In the genomic region with DNA sequence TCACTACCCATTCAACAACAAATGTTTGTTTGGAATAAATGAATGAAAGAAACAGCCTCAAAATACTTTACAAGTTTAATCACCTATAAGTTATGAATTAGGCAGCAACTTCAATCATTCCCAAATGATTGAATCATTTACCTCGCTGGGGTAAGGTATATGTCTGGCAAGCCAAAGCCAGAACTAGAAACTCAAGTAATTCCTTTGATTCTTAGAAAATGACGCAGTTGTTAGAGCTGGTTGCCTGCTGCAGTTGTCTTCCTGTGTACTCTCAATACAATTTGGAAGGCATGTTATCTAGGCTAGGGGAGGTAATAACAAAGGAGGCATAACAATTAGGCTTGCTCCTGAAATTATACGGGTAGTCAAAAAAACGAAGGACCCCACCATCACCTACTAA, we compare ENCODE assay signal across 28 cellular contexts.
"Had no signal": no experiment of that assay in that cellular context is flagged by ENCODE, and none has a peak within 500 bp of the region (broad histone marks: within the 10 kb centered on the region; RNA-seq: fewer than 3 reads in every experiment).

No MANE protein-coding gene starts in this region.

- H3K4me3 ChIP-seq: adrenal gland, body of pancreas, cardiac muscle cell, colonic mucosa, esophagus muscularis mucosa, gastroesophageal sphincter, heart right ventricle had no signal

- H3K4me1 ChIP-seq: adrenal gland, body of pancreas, colonic mucosa, esophagus muscularis mucosa, gastroesophageal sphincter had no signal

- H3K27me3 ChIP-seq: adrenal gland, body of pancreas, cardiac muscle cell, colonic mucosa, esophagus muscularis mucosa, gastroesophageal sphincter, heart right ventricle had no signal

- H3K27ac Mint-ChIP-seq: activated CD4-positive, alpha-beta memory T cell treated with anti-CD3 and anti-CD28 coated beads, Interleukin-2, amount 10 ng/mL, durations not matched to agents 7 days and 5 days; activated CD4-positive, alpha-beta T cell treated with anti-CD3 and anti-CD28 coated beads for 36 hours; activated CD4-positive, alpha-beta T cell treated with anti-CD3 and anti-CD28 coated beads, Interleukin-2, amount 10 ng/mL, durations not matched to agents 24 days and 14 days; activated naive CD4-positive, alpha-beta T cell treated with anti-CD3 and anti-CD28 coated beads for 36 hours; activated naive CD4-positive, alpha-beta T cell treated with anti-CD3 and anti-CD28 coated beads, Interleukin-2, amount 50 U/mL, for 24 hours; activated naive CD8-positive, alpha-beta T cell treated with anti-CD3 and anti-CD28 coated beads for 36 hours; activated T-helper 2 cell treated with anti-CD3 and anti-CD28 coated beads, Interferon-gamma antibody, Interleukin-2, Interleukin-4, amounts not matched to agents 10 μg/mL and 5 μg/mL and 100 μg/mL, durations not matched to agents 14 hours and 24 hours and 36 hours; endodermal cell had no signal

- H3K27me3 Mint-ChIP-seq: activated CD4-positive, alpha-beta memory T cell treated with anti-CD3 and anti-CD28 coated beads, Interleukin-2, amount 10 ng/mL, durations not matched to agents 7 days and 5 days; activated CD4-positive, alpha-beta T cell treated with anti-CD3 and anti-CD28 coated beads, Interleukin-2, amount 10 ng/mL, durations not matched to agents 24 days and 14 days; activated naive CD4-positive, alpha-beta T cell treated with anti-CD3 and anti-CD28 coated beads, Interleukin-2, amount 50 U/mL, for 24 hours; activated naive CD8-positive, alpha-beta T cell treated with anti-CD3 and anti-CD28 coated beads for 36 hours; activated naive CD8-positive, alpha-beta T cell treated with anti-CD3 and anti-CD28 coated beads, Interleukin-2, amount 50 U/mL, for 24 hours had no signal

- H3K4me3 Mint-ChIP-seq: activated CD4-positive, alpha-beta memory T cell treated with anti-CD3 and anti-CD28 coated beads, Interleukin-2, amount 10 ng/mL, durations not matched to agents 7 days and 5 days; activated CD4-positive, alpha-beta T cell treated with anti-CD3 and anti-CD28 coated beads for 36 hours; activated CD4-positive, alpha-beta T cell treated with anti-CD3 and anti-CD28 coated beads, Interleukin-2, amount 10 ng/mL, durations not matched to agents 24 days and 14 days; activated naive CD4-positive, alpha-beta T cell treated with anti-CD3 and anti-CD28 coated beads for 36 hours; activated naive CD4-positive, alpha-beta T cell treated with anti-CD3 and anti-CD28 coated beads, Interleukin-2, amount 50 U/mL, for 24 hours; activated naive CD8-positive, alpha-beta T cell treated with anti-CD3 and anti-CD28 coated beads for 36 hours; activated naive CD8-positive, alpha-beta T cell treated with anti-CD3 and anti-CD28 coated beads, Interleukin-2, amount 50 U/mL, for 24 hours; activated T-cell treated with anti-CD3 and anti-CD28 coated beads, Interleukin-2, amount 50 U/mL, for 4 hours; endodermal cell had no signal

- H3K36me3 ChIP-seq: adrenal gland, cardiac muscle cell, colonic mucosa had no signal

- ATAC-seq: activated CD4-positive, alpha-beta T cell treated with anti-CD3 and anti-CD28 coated beads for 36 hours; activated naive CD8-positive, alpha-beta T cell treated with anti-CD3 and anti-CD28 coated beads, Interleukin-2, amount 50 U/mL, for 24 hours; activated T-cell treated with anti-CD3 and anti-CD28 coated beads, Interleukin-2, amount 50 U/mL, for 4 hours; body of pancreas; gastroesophageal sphincter; heart right ventricle had no signal

- DNase-seq: activated CD4-positive, alpha-beta memory T cell treated with anti-CD3 and anti-CD28 coated beads, Interleukin-2, amount 10 ng/mL, durations not matched to agents 7 days and 5 days; activated CD4-positive, alpha-beta T cell treated with anti-CD3 and anti-CD28 coated beads for 36 hours; activated CD4-positive, alpha-beta T cell treated with anti-CD3 and anti-CD28 coated beads, Interleukin-2, amount 10 ng/mL, durations not matched to agents 24 days and 14 days; activated CD4-positive, CD25-positive, alpha-beta regulatory T cell; activated CD4-positive, CD25-positive, alpha-beta regulatory T cell treated with anti-CD3 and anti-CD28 coated beads, Interleukin-2, amount 50 U/mL, for 72 hours; activated CD8-positive, alpha-beta memory T cell treated with anti-CD3 and anti-CD28 coated beads for 24 hours; activated effector memory CD4-positive, alpha-beta T cell treated with anti-CD3 and anti-CD28 coated beads, Interleukin-2, amount 50 U/mL, for 16 hours; activated naive CD4-positive, alpha-beta T cell treated with anti-CD3 and anti-CD28 coated beads for 36 hours; activated naive CD8-positive, alpha-beta T cell treated with anti-CD3 and anti-CD28 coated beads for 36 hours; activated naive CD8-positive, alpha-beta T cell treated with anti-CD3 and anti-CD28 coated beads, Interleukin-2, amount 50 U/mL, for 24 hours; activated T-cell treated with anti-CD3 and anti-CD28 coated beads, Interleukin-2, amount 50 U/mL, for 4 hours; adrenal gland; amygdala; aorta; body of pancreas; central memory CD4-positive, alpha-beta T cell; cerebellar nuclear complex; colonic mucosa; effector CD8-positive, alpha-beta T cell; endodermal cell; erythroblast; foreskin melanocyte; heart right ventricle had no signal

- H3K9me3 Mint-ChIP-seq: activated CD4-positive, alpha-beta memory T cell treated with anti-CD3 and anti-CD28 coated beads, Interleukin-2, amount 10 ng/mL, durations not matched to agents 7 days and 5 days; activated CD4-positive, alpha-beta T cell treated with anti-CD3 and anti-CD28 coated beads, Interleukin-2, amount 10 ng/mL, durations not matched to agents 24 days and 14 days; activated naive CD4-positive, alpha-beta T cell treated with anti-CD3 and anti-CD28 coated beads for 36 hours; activated naive CD4-positive, alpha-beta T cell treated with anti-CD3 and anti-CD28 coated beads, Interleukin-2, amount 50 U/mL, for 24 hours; activated naive CD8-positive, alpha-beta T cell treated with anti-CD3 and anti-CD28 coated beads for 36 hours; activated naive CD8-positive, alpha-beta T cell treated with anti-CD3 and anti-CD28 coated beads, Interleukin-2, amount 50 U/mL, for 24 hours; activated T-cell treated with anti-CD3 and anti-CD28 coated beads, Interleukin-2, amount 50 U/mL, for 4 hours; activated T-helper 2 cell treated with anti-CD3 and anti-CD28 coated beads, Interferon-gamma antibody, Interleukin-2, Interleukin-4, amounts not matched to agents 10 μg/mL and 5 μg/mL and 100 μg/mL, durations not matched to agents 14 hours and 24 hours and 36 hours; endodermal cell had no signal

- H3K9me3 ChIP-seq: adrenal gland, body of pancreas, colonic mucosa, esophagus muscularis mucosa, gastroesophageal sphincter had no signal

- H3K27ac ChIP-seq: adrenal gland, body of pancreas, cardiac muscle cell, colonic mucosa, esophagus muscularis mucosa, gastroesophageal sphincter, heart right ventricle had no signal
